21 cellular contexts compared by ENCODE assay signal in genomic region chr16:75323928-75324327, GRCh38.
DNase-seq lines count a peak whose midpoint lies in the region; ATAC-seq and TF ChIP-seq lines count a peak whose summit lies in the region.
"Had no signal": no experiment of that assay in that cellular context is flagged by ENCODE, and none has a peak within 500 bp of the region (broad histone marks: within the 10 kb centered on the region; RNA-seq: fewer than 3 reads in every experiment).

No MANE protein-coding gene starts in this region.

- 49% methylated on average over 3 of the region's 3 CpGs for WGBS in SK-N-SH (ENCODE audit: low lambda C conversion rate)

- H3K36me3 ChIP-seq in A673 (ENCODE audit: insufficient read depth, low read length, poor library complexity, severe bottlenecking) (no peaks in the 10 kb centered on the region), DOHH2 (ENCODE audit: control insufficient read depth, low read length) (no peaks in the 10 kb centered on the region), SK-N-SH (replicated peaks in 1 of 2; ENCODE audit: control insufficient read depth in 1 of 2, insufficient read depth in 2 of 2, low read length in 1 of 2) (no peaks in the 10 kb centered on the region), upper lobe of right lung (no peaks in the 10 kb centered on the region)
- H3K36me3 ChIP-seq: thyroid gland had no signal

- H3K4me3 ChIP-seq in A673 (ENCODE audit: low read depth, low read length, poor library complexity, severe bottlenecking) = no peak overlapping the region
- H3K4me3 ChIP-seq in DOHH2 (ENCODE audit: low read length) = no peak overlapping the region
- H3K4me3 ChIP-seq in SK-N-SH (ENCODE audit: low read depth in 2 of 2, low read length in 1 of 2) = no peak overlapping the region
- no peak overlapping the region for H3K4me3 ChIP-seq in upper lobe of right lung
- H3K4me3 ChIP-seq: mucosa of descending colon, SK-N-MC, thyroid gland had no signal

- BruUV-seq in A673 (replicated peaks; lab: Mats Ljungman, UMichigan) = no TSS peak

- H3K27me3 ChIP-seq in A673 (replicated peaks; ENCODE audit: insufficient read depth, low read depth, low read length, poor library complexity) (no peaks in the 10 kb centered on the region), DOHH2 (ENCODE audit: control insufficient read depth, low read length) (no peaks in the 10 kb centered on the region), SK-N-SH (ENCODE audit: insufficient read depth) (no peaks in the 10 kb centered on the region), upper lobe of right lung (no peaks in the 10 kb centered on the region)
- H3K27me3 ChIP-seq: thyroid gland had no signal

- peak in 1 of 2 experiments; percentile 79; a peak in 2 of 4 replicates for TF ChIP-seq EP300 in SK-N-SH (IDR thresholded peaks at IDR 0.05; ENCODE audit: borderline replicate concordance in 1 of 2, low read depth in 1 of 2, low read length in 1 of 2)

- H4K20me1 ChIP-seq in DOHH2 (ENCODE audit: control insufficient read depth, insufficient read depth, low read depth, low read length) (no peaks in the 10 kb centered on the region), SK-N-SH (ENCODE audit: insufficient read depth) (no peaks in the 10 kb centered on the region)

- H3K27ac ChIP-seq in A673 (ENCODE audit: low read depth, low read length, poor library complexity, severe bottlenecking) (no peak overlapping the region), DOHH2 (ENCODE audit: low read depth, low read length) (no peak overlapping the region), SK-N-SH (ENCODE audit: low read depth in 2 of 2, low read length in 1 of 2) (peak overlapping the region in 1 of 2 experiments; percentile 100; a peak in 2 of 4 replicates), upper lobe of right lung (no peak overlapping the region)
- H3K27ac ChIP-seq: SK-N-MC, thyroid gland, VCaP had no signal

- H3K9me2 ChIP-seq in DOHH2 (replicated peaks; ENCODE audit: control insufficient read depth, low read length) (no peaks in the 10 kb centered on the region), SK-N-SH (no peaks in the 10 kb centered on the region)

- no peak for TF ChIP-seq RAD21 in SK-N-SH (IDR thresholded peaks at IDR 0.05; ENCODE audit: low read length)

- H3K4me1 ChIP-seq in A673 (ENCODE audit: insufficient read depth, low read length, poor library complexity, severe bottlenecking) (peaks cover 26% of the 10 kb centered on the region), DOHH2 (ENCODE audit: control insufficient read depth, low read length) (peaks cover 35% of the 10 kb centered on the region), SK-N-SH (ENCODE audit: control insufficient read depth in 1 of 2, insufficient read depth in 2 of 2, low read depth in 1 of 2, low read length in 1 of 2) (peaks cover 10 to 20% of the 10 kb centered on the region in 2 experiments), upper lobe of right lung (no peaks in the 10 kb centered on the region)

- DNase-seq in A673 (ENCODE audit: low spot score) (peak; percentile 56), SK-N-SH (peak; percentile 59), kidney glomerular epithelial cell (lab: John Stamatoyannopoulos, UW) (peak; percentile 24), nucleus accumbens (lab: John Stamatoyannopoulos, UW) (no peak), upper lobe of right lung (no peak)
- DNase-seq: activated CD4-positive, alpha-beta T cell treated with anti-CD3 and anti-CD28 coated beads, Interleukin-2, amount 50 U/mL, for 1 hour; activated naive CD4-positive, alpha-beta T cell treated with anti-CD3 and anti-CD28 coated beads for 36 hours; CD4-positive, alpha-beta T cell; cortex of kidney; H7; mucosa of descending colon; NCI-H1105; NCI-H2081 treated with DMSO at 0.1 percent for 48 hours; stimulated activated naive CD8-positive, alpha-beta T cell treated with anti-CD3 and anti-CD28 coated beads, Interleukin-15, amount 100 ng/mL, for 72 hours; T-helper 2 cell; thyroid gland had no signal

- H3K79me2 ChIP-seq in DOHH2 (ENCODE audit: control insufficient read depth, low read length) (no peaks in the 10 kb centered on the region), SK-N-SH (ENCODE audit: insufficient read depth) (no peaks in the 10 kb centered on the region; the same call in 1 of the 2 replicates)

- TF ChIP-seq CTCF in A673 (conservative IDR thresholded peaks at IDR 0.05; ENCODE audit: low read depth, low read length) = no peak
- TF ChIP-seq CTCF in DOHH2 (IDR thresholded peaks at IDR 0.05; ENCODE audit: low read depth, low read length, poor library complexity, severe bottlenecking) = no peak
- no peak for TF ChIP-seq CTCF in SK-N-SH (IDR thresholded peaks at IDR 0.05)
- TF ChIP-seq CTCF in upper lobe of right lung (IDR thresholded peaks at IDR 0.05) = no peak

- CTCF ChIA-PET in A673 (lab: Charles Lee) = no interaction called here
- CTCF ChIA-PET in SK-N-SH (lab: Yijun Ruan, JAX) = interaction anchor here (0.8 to 1.6 kb wide), 6 partner anchors 53 to 1393 kb away, joined by 3 to 5 read pairs (median 4); no protein-coding TSS in a partner anchor

- no peaks in the 10 kb centered on the region for H3K9me3 ChIP-seq in A673 (ENCODE audit: low read depth, low read length, poor library complexity, severe bottlenecking)
- no peaks in the 10 kb centered on the region for H3K9me3 ChIP-seq in DOHH2 (ENCODE audit: control insufficient read depth, insufficient read depth, low read length)
- H3K9me3 ChIP-seq in SK-N-SH = no peaks in the 10 kb centered on the region
- no peaks in the 10 kb centered on the region for H3K9me3 ChIP-seq in upper lobe of right lung
- H3K9me3 ChIP-seq: mucosa of descending colon, thyroid gland had no signal

- peak overlapping the region; percentile 23; the same call in 1 of the 2 replicates for H3K4me2 ChIP-seq in DOHH2 (ENCODE audit: low read length)
- H3K4me2 ChIP-seq in SK-N-SH = no peak overlapping the region

- ATAC-seq in GM21619 (IDR thresholded peaks at IDR 0.05; ENCODE audit: unreplicated experiment) = no peak
- ATAC-seq in upper lobe of right lung = no peak
- ATAC-seq in GM21390 (IDR thresholded peaks at IDR 0.05; ENCODE audit: unreplicated experiment) = no peak
- ATAC-seq: mucosa of descending colon; stimulated activated naive CD8-positive, alpha-beta T cell treated with anti-CD3 and anti-CD28 coated beads, Interleukin-15, amount 100 ng/mL, for 72 hours had no signal

- intact Hi-C loops in A673 (cut with micrococcal nuclease; ENCODE audit: unreplicated experiment) = no loop called here
- intact Hi-C loops in upper lobe of right lung (cut with DNase I) = no loop called here

- no peak overlapping the region for H2AFZ ChIP-seq in SK-N-SH (ENCODE audit: low read depth)

- H3F3A ChIP-seq in DOHH2 (ENCODE audit: control insufficient read depth, insufficient read depth) (0 out of 2 replicates have a peak, but pooled peaks cover 3% of the 10 kb centered on the region), SK-N-SH (replicated peaks; ENCODE audit: insufficient read depth) (peaks cover 37% of the 10 kb centered on the region)

- H3K9ac ChIP-seq in SK-N-SH = no peak overlapping the region

- POLR2A ChIA-PET in A673 (lab: Charles Lee; ENCODE audit: low non-redundant PET) (no interaction called here), SK-N-SH (lab: Yijun Ruan, JAX) (no interaction called here)

TF ChIP-seq in SK-N-SH, 30 proteins besides CTCF, POLR2A, EP300 and RAD21:
- TF ChIP-seq SIN3A (IDR thresholded peaks at IDR 0.05; ENCODE audit: borderline replicate concordance, low read depth, low read length) = no peak
- peak; percentile 59 for TF ChIP-seq CHD2 (IDR thresholded peaks at IDR 0.05; ENCODE audit: low read length, partially characterized antibody)
- peak; percentile 96 for TF ChIP-seq RCOR1 (IDR thresholded peaks at IDR 0.05; ENCODE audit: low read length)
- no peak for TF ChIP-seq MEF2A (IDR thresholded peaks at IDR 0.05; ENCODE audit: borderline replicate concordance, low read depth)
- TF ChIP-seq FOXJ3 (CRISPR knock-in tag; IDR thresholded peaks at IDR 0.05) = 0 out of 2 replicates have a peak, but pooled peaks have one; percentile 54
- TF ChIP-seq JUND (IDR thresholded peaks at IDR 0.05) = no peak
- peak; percentile 28 for TF ChIP-seq TCF12 (IDR thresholded peaks at IDR 0.05)
- peak; percentile 85 for TF ChIP-seq GATA2 (CRISPR knock-in tag; IDR thresholded peaks at IDR 0.05)
- no peak for TF ChIP-seq MXI1 (IDR thresholded peaks at IDR 0.05; ENCODE audit: low read depth, low read length)

Comparison
In these comparisons a context has a peak if more than half of its experiments do, and no peak if none do; other contexts are left out.
1. DNase-seq: peak in A673 (single experiment), SK-N-SH (single experiment) and kidney glomerular epithelial cell (single experiment); none in nucleus accumbens (0 of 56) and upper lobe of right lung (single experiment).